8 cellular contexts compared by ENCODE assay signal in the genomic region with DNA sequence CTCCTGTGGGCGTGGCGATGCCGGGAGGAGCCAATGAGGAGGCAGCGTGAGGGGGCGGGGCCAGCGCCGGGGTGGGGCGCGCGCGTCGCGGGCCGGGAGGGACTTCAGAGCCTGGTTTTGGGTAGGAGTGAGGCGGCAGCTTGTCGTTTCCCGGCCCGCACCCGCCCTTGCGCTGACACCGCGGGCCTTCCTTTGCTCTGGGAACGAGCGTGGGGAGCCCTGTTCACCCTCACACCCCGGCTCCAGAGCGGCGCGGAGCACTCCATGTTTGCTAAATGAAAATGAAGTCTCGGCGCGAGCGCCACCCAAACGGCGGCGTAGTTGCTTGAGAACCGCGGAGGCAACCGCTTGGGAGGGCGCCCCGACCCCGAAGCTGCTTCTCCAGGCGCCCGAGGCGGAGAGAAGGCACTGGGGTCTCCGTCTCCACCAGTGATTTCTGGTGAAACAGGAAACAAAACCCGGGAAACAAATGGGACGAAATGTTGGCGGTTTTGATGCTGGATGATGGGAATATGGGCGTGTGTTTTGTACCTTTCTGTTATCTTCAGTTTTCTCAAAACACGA. TPM values are rescaled to one million over a fixed set of nuclear protein-coding genes. Genes with fewer than 3 reads are reported as not detected.
DNase-seq lines count a peak whose midpoint lies in the region; ATAC-seq and TF ChIP-seq lines count a peak whose summit lies in the region.

No MANE protein-coding gene starts in this region.

- CTCF ChIA-PET in OCI-LY7 (lab: Charles Lee; ENCODE audit: unreplicated experiment) = interaction anchor here (0.5 to 1.3 kb wide), 4 partner anchors 14 to 930 kb away, joined by 3 to 7 read pairs (median 4); no protein-coding TSS in a partner anchor

- POLR2A ChIA-PET in OCI-LY7 (lab: Charles Lee) = interaction anchor here (0.7 to 2.4 kb wide), 14 partner anchors 10 to 351 kb away, joined by 3 to 8 read pairs (median 4); a partner anchor contains a TSS

- H3K79me2 ChIP-seq in OCI-LY7 (ENCODE audit: insufficient read depth, low read depth, low read length) = peaks cover 39% of the 10 kb centered on the region
- peaks cover 43% of the 10 kb centered on the region for H3K79me2 ChIP-seq in osteoblast (ENCODE audit: insufficient read depth, low read length)

- H4K20me1 ChIP-seq in OCI-LY7 (ENCODE audit: insufficient read depth, low read length) (peaks cover 12% of the 10 kb centered on the region; the same call in 1 of the 2 replicates), osteoblast (ENCODE audit: insufficient read depth, low read length) (peaks cover 27% of the 10 kb centered on the region)

- H3K4me1 ChIP-seq in ES-I3 (ENCODE audit: insufficient read depth, low read length) = no peaks in the 10 kb centered on the region
- peaks cover 27% of the 10 kb centered on the region for H3K4me1 ChIP-seq in OCI-LY7 (ENCODE audit: insufficient read depth, low read length, poor library complexity, severe bottlenecking)
- H3K4me1 ChIP-seq in osteoblast (ENCODE audit: insufficient read depth, low read length) = peaks cover 8% of the 10 kb centered on the region

- BruUV-seq in OCI-LY7 (replicated peaks; lab: Mats Ljungman, UMichigan) = TSS peak; percentile 87

- peaks cover 27 to 28% of the 10 kb centered on the region in 2 donors for H3K4me1 Mint-ChIP-seq in effector memory CD8-positive, alpha-beta T cell (ENCODE audit: low read depth in 2 of 2)

- H3K36me3 Mint-ChIP-seq in effector memory CD8-positive, alpha-beta T cell (ENCODE audit: insufficient read depth) = peaks cover 34% of the 10 kb centered on the region

- no peaks in the 10 kb centered on the region for H3K9me3 Mint-ChIP-seq in effector memory CD8-positive, alpha-beta T cell

- H3K27ac ChIP-seq in OCI-LY7 (ENCODE audit: low read depth, low read length, poor library complexity, severe bottlenecking) = peak overlapping the region; percentile 50
- H3K27ac ChIP-seq in osteoblast (ENCODE audit: low read depth, low read length) = peak overlapping the region; percentile 37

- no peaks in the 10 kb centered on the region; the same call in 1 of the 2 replicates for H3K9me3 ChIP-seq in ES-I3 (ENCODE audit: control insufficient read depth, insufficient read depth, low read length)
- H3K9me3 ChIP-seq in OCI-LY7 (ENCODE audit: low read length) = no peaks in the 10 kb centered on the region
- H3K9me3 ChIP-seq in osteoblast (ENCODE audit: low read depth, low read length) = no peaks in the 10 kb centered on the region

- H2AFZ ChIP-seq in OCI-LY7 (ENCODE audit: low read length) (peak overlapping the region; percentile 68), osteoblast (ENCODE audit: low read length) (peak overlapping the region; percentile 88)

- DNase-seq in OCI-LY7 (ENCODE audit: low spot score) (no peak), osteoblast (ENCODE audit: insufficient read length, low spot score, missing footprints) (no peak), cerebellar nuclear complex (lab: John Stamatoyannopoulos, UW) (no peak), GDM1 (lab: John Stamatoyannopoulos, UW) (no peak)
- no peak for DNase-seq in effector memory CD8-positive, alpha-beta T cell

- H3K4me2 ChIP-seq in OCI-LY7 (ENCODE audit: low read length) (peak overlapping the region; percentile 70), osteoblast (ENCODE audit: insufficient read depth, low read length) (peak overlapping the region; percentile 89)

- TF ChIP-seq CTCF in OCI-LY7 (conservative IDR thresholded peaks at IDR 0.05; ENCODE audit: low read length) (peak; percentile 45; the same call in 1 of the 2 replicates), osteoblast (IDR thresholded peaks at IDR 0.05; ENCODE audit: extremely low read depth, low read depth, low read length) (no peak)

- H3K36me3 ChIP-seq in ES-I3 (ENCODE audit: insufficient read depth, low read length) (peaks cover 4% of the 10 kb centered on the region; the same call in 1 of the 2 replicates), OCI-LY7 (ENCODE audit: insufficient read depth, low read length) (peaks cover 28% of the 10 kb centered on the region), osteoblast (ENCODE audit: insufficient read depth, low read length) (peaks cover 15% of the 10 kb centered on the region)

- peak overlapping the region; percentile 94 for H3K4me3 ChIP-seq in OCI-LY7 (ENCODE audit: low read depth, low read length, poor library complexity, severe bottlenecking)
- H3K4me3 ChIP-seq in osteoblast (ENCODE audit: insufficient read depth, low read length) = peak overlapping the region; percentile 91

- H3K27ac Mint-ChIP-seq in effector memory CD8-positive, alpha-beta T cell = peak overlapping the region; percentile 91 to 92

- H3K9me2 ChIP-seq in OCI-LY7 (ENCODE audit: insufficient read depth, low read length) = no peaks in the 10 kb centered on the region

- H3K4me3 Mint-ChIP-seq in effector memory CD8-positive, alpha-beta T cell = peak overlapping the region; percentile 78 to 91

- no peaks in the 10 kb centered on the region for H3K27me3 Mint-ChIP-seq in effector memory CD8-positive, alpha-beta T cell

- H3K9ac ChIP-seq in ES-I3 (ENCODE audit: low read depth, low read length) = peak overlapping the region; percentile 66; the same call in 1 of the 2 replicates

- peaks cover 4% of the 10 kb centered on the region for H3K27me3 ChIP-seq in osteoblast (ENCODE audit: insufficient read depth, low read length)

- intact Hi-C loops in OCI-LY7 (cut with micrococcal nuclease; ENCODE audit: unreplicated experiment) = loop anchor here (1.0 to 2.0 kb wide), 6 partner anchors 81 to 394 kb away; a partner anchor contains a TSS

- peak; percentile 28 for ATAC-seq in GM21723 (IDR thresholded peaks at IDR 0.05; ENCODE audit: unreplicated experiment)
- ATAC-seq in effector memory CD8-positive, alpha-beta T cell (replicated peaks) = no peak
- ATAC-seq in GM18861 (IDR thresholded peaks at IDR 0.05; ENCODE audit: unreplicated experiment) = no peak

RNA-seq across cellular contexts. Expression of a gene that starts 0.5 kb away (rescaled TPM):
- total RNA-seq in OCI-LY7 (2014; rRNA removed; shearing (Covaris generic)) = 27.4 and 33.4 TPM in 2 replicates
- total RNA-seq in OCI-LY7 (2022) = 31.3 and 43.7 TPM in 2 replicates
- total RNA-seq in osteoblast = 10.3 and 21.0 TPM in 2 replicates

RNA-seq across cellular contexts. Expression of a gene that starts 25.2 kb away (rescaled TPM):
- 9.9 and 12.8 TPM in 2 replicates for total RNA-seq in OCI-LY7 (2014; rRNA removed; shearing (Covaris generic))
- 20.2 and 20.3 TPM in 2 replicates for total RNA-seq in OCI-LY7 (2022)
- total RNA-seq in osteoblast = 12.7 and 13.0 TPM in 2 replicates
